Comparison of ENCODE assay signal across 8 cellular contexts in genomic region chr2:28389399-28390240, GRCh38. TPM values are rescaled to one million over a fixed set of nuclear protein-coding genes. Genes with fewer than 3 reads are reported as not detected.
A peak's percentile ranks its signal among the peaks of the same experiment; 100 is the strongest.
DNase-seq lines count a peak whose midpoint lies in the region; ATAC-seq, FAIRE-seq and TF ChIP-seq lines count a peak whose summit lies in the region.

No MANE protein-coding gene starts in this region.

- H3K36me3 ChIP-seq in ACC112 (ENCODE audit: insufficient read depth, low read length), result no peaks in the 10 kb centered on the region; the same call in 1 of the 2 replicates
- H3K36me3 ChIP-seq in IMR-90 (ENCODE audit: control insufficient read depth, insufficient read depth, low read length), result peaks cover 4% of the 10 kb centered on the region; the same call in 1 of the 2 replicates
- peaks cover 1% of the 10 kb centered on the region for H3K36me3 ChIP-seq in mucosa of stomach (ENCODE audit: control insufficient read depth, insufficient read depth, low read length)

- H3K14ac ChIP-seq in IMR-90 (replicated peaks; ENCODE audit: low read depth, low read length), result peak overlapping the region; percentile 89

- peak overlapping the region; percentile 81 for H3K4me3 ChIP-seq in ACC112 (ENCODE audit: low read depth, low read length)
- H3K4me3 ChIP-seq in IMR-90 (ENCODE audit: insufficient read depth, low read depth, low read length), result peak overlapping the region; percentile 91
- no peak overlapping the region for H3K4me3 ChIP-seq in mucosa of stomach (ENCODE audit: low read length)

- H3K27me3 ChIP-seq in ACC112 (ENCODE audit: insufficient read depth, low read length) (no peaks in the 10 kb centered on the region), IMR-90 (ENCODE audit: control insufficient read depth, insufficient read depth, low read length) (no peaks in the 10 kb centered on the region), mucosa of stomach (ENCODE audit: control insufficient read depth, insufficient read depth, low read length) (no peaks in the 10 kb centered on the region)

- peaks cover 6% of the 10 kb centered on the region; the same call in 1 of the 2 replicates for H4K20me1 ChIP-seq in IMR-90 (ENCODE audit: insufficient read depth, low read length)

- intact Hi-C loops in IMR-90 (cut with micrococcal nuclease), result loop anchor here (1.0 to 10.0 kb wide), 6 partner anchors 51 to 434 kb away; no protein-coding TSS in a partner anchor

- peak overlapping the region; percentile 95 for H3K4ac ChIP-seq in IMR-90 (ENCODE audit: low read depth, low read length)

- peak overlapping the region; percentile 94 for H2AK9ac ChIP-seq in IMR-90 (replicated peaks; ENCODE audit: low read depth, low read length, poor library complexity)

- DNase-seq in IMR-90 (no peak), NCI-H187 (lab: John Stamatoyannopoulos, UW) (no peak), GM12892 (ENCODE audit: insufficient read length) (no peak), ureter (ENCODE audit: low spot score) (no peak)

- H4K5ac ChIP-seq in IMR-90 (ENCODE audit: low read depth, low read length), result peak overlapping the region; percentile 69

- peak overlapping the region; percentile 73 for H2BK5ac ChIP-seq in IMR-90 (ENCODE audit: low read depth, low read length, poor library complexity, severe bottlenecking)

- peaks cover 18% of the 10 kb centered on the region for H3K79me2 ChIP-seq in ACC112 (ENCODE audit: control insufficient read depth, insufficient read depth, low read length, unreplicated experiment)

- no peak for ATAC-seq in IMR-90 (ENCODE audit: low read depth)
- ATAC-seq in HG02678 (IDR thresholded peaks at IDR 0.05; ENCODE audit: unreplicated experiment), result no peak

- POLR2A ChIA-PET in IMR-90 (lab: Charles Lee; ENCODE audit: unreplicated experiment), result interaction anchor here (0.5 to 0.6 kb wide), 2 partner anchors 143 to 491 kb away, joined by 3 read pairs; no protein-coding TSS in a partner anchor

- peak overlapping the region; percentile 82 for H2AK5ac ChIP-seq in IMR-90 (ENCODE audit: low read depth, low read length)

- peak overlapping the region; percentile 78 for H3K4me2 ChIP-seq in IMR-90 (ENCODE audit: low read depth, low read length)

- dilution Hi-C loops in IMR-90 (cut with HindIII; ENCODE audit: low sequenced_read_pairs, unreplicated experiment), result no loop called here

- H3K23ac ChIP-seq in IMR-90 (ENCODE audit: low read depth, low read length), result peak overlapping the region; percentile 91

- 3% methylated on average over 12 of the region's 17 CpGs; no CpG with 5 or more reads in 1 of the 2 experiments for WGBS in IMR-90 (ENCODE audit: extremely low coverage in 2 of 2, insufficient read length in 1 of 2), 2 experiments

- peak overlapping the region; percentile 85 for H2BK15ac ChIP-seq in IMR-90 (ENCODE audit: low read depth, low read length)

- H2AFZ ChIP-seq in ACC112 (ENCODE audit: low read length, unreplicated experiment), result no peak overlapping the region
- H2AFZ ChIP-seq in IMR-90 (replicated peaks; ENCODE audit: low read length, poor library complexity), result peak overlapping the region; percentile 83

- peaks cover 0 to 12% of the 10 kb centered on the region in 2 experiments; a peak in 1 of 4 replicates for H3K79me1 ChIP-seq in IMR-90 (ENCODE audit: low read depth in 1 of 2, low read length in 2 of 2)

- TF ChIP-seq RAD21 in IMR-90 (IDR thresholded peaks at IDR 0.05; ENCODE audit: low read length), result no peak; the same call in 1 of the 2 replicates

- peak overlapping the region; percentile 78 for H2BK120ac ChIP-seq in IMR-90 (ENCODE audit: low read depth, low read length)

- H3K9ac ChIP-seq in IMR-90 (ENCODE audit: low read depth, low read length) (peak overlapping the region; percentile 68), mucosa of stomach (ENCODE audit: low read length) (peak overlapping the region; percentile 98)

- in situ Hi-C loops in IMR-90 (cut with MboI; ENCODE audit: low sequenced_read_pairs), result loop anchor here (10.0 kb wide), 1 partner anchor 425 kb away; no protein-coding TSS in a partner anchor

- TF ChIP-seq CTCF in IMR-90 (conservative IDR thresholded peaks at IDR 0.05; ENCODE audit: low read depth, low read length), result no peak

- TF ChIP-seq POLR2A in IMR-90 (IDR thresholded peaks at IDR 0.05; ENCODE audit: low read depth, low read length) (no peak), GM12892 (IDR thresholded peaks at IDR 0.05; ENCODE audit: low read depth, low read length) (no peak)

- peak overlapping the region; percentile 88 for H4K91ac ChIP-seq in IMR-90 (ENCODE audit: insufficient read depth, low read depth, low read length)

- peak overlapping the region; percentile 67 for H3K56ac ChIP-seq in IMR-90 (ENCODE audit: extremely low read depth, insufficient read depth, low read length)

- H2BK20ac ChIP-seq in IMR-90 (ENCODE audit: low read depth, low read length), result peak overlapping the region; percentile 78

- H3K18ac ChIP-seq in IMR-90 (ENCODE audit: low read depth, low read length), result peak overlapping the region; percentile 59

- no peak for FAIRE-seq in GM12892 (lab: Jason Lieb, UNC)

- H4K8ac ChIP-seq in IMR-90 (ENCODE audit: low read depth in 2 of 2, low read length in 2 of 2), result peak overlapping the region; percentile 88 to 89

- H3K4me1 ChIP-seq in ACC112 (ENCODE audit: control insufficient read depth, insufficient read depth, low read length, unreplicated experiment), result peaks cover 34% of the 10 kb centered on the region
- peaks cover 15% of the 10 kb centered on the region for H3K4me1 ChIP-seq in IMR-90 (ENCODE audit: control insufficient read depth, insufficient read depth, low read length)
- peaks cover 28% of the 10 kb centered on the region for H3K4me1 ChIP-seq in mucosa of stomach (ENCODE audit: control insufficient read depth, insufficient read depth, low read length)

- no TSS peak for BruUV-seq in IMR-90 (replicated peaks; lab: Mats Ljungman, UMichigan)

- H3K9me1 ChIP-seq in IMR-90 (ENCODE audit: insufficient read depth, low read length), result peaks cover 19% of the 10 kb centered on the region

- H3K9me3 ChIP-seq in IMR-90 (ENCODE audit: control insufficient read depth, insufficient read depth, low read length) (no peaks in the 10 kb centered on the region), mucosa of stomach (ENCODE audit: control insufficient read depth, low read length) (no peaks in the 10 kb centered on the region)

- H3K27ac ChIP-seq in ACC112 (ENCODE audit: low read depth, low read length), result peak overlapping the region; percentile 96
- H3K27ac ChIP-seq in IMR-90 (ENCODE audit: insufficient read depth, low read length), result peak overlapping the region; percentile 77
- H3K27ac ChIP-seq in cingulate gyrus (ENCODE audit: low read depth, low read length), result peak overlapping the region; percentile 92

- CTCF ChIA-PET in IMR-90 (lab: Yijun Ruan, JAX), result no interaction called here

TF ChIP-seq in IMR-90, 13 proteins besides CTCF, POLR2A, EP300 and RAD21:
- TF ChIP-seq CEBPB (IDR thresholded peaks at IDR 0.05; ENCODE audit: low read depth, low read length) (no peak), MAFK (IDR thresholded peaks at IDR 0.05; ENCODE audit: low read depth, low read length) (no peak), BHLHE40 (IDR thresholded peaks at IDR 0.05; ENCODE audit: low read depth, low read length) (no peak), NFE2L2 (IDR thresholded peaks at IDR 0.05; ENCODE audit: low read depth, low read length) (no peak), SMC3 (IDR thresholded peaks at IDR 0.05; ENCODE audit: low read depth, low read length) (no peak), MXI1 (IDR thresholded peaks at IDR 0.05; ENCODE audit: borderline replicate concordance, low read depth, low read length) (no peak), FOS (IDR thresholded peaks at IDR 0.05; ENCODE audit: low read depth, low read length) (no peak), CHD1 (IDR thresholded peaks at IDR 0.05; ENCODE audit: low read depth, low read length) (no peak), MAZ (IDR thresholded peaks at IDR 0.05; ENCODE audit: borderline replicate concordance, low read depth, low read length) (no peak), RCOR1 (IDR thresholded peaks at IDR 0.05; ENCODE audit: insufficient replicate concordance, low read length) (no peak), USF2 (IDR thresholded peaks at IDR 0.05; ENCODE audit: low read depth, low read length) (no peak), RFX5 (IDR thresholded peaks at IDR 0.05; ENCODE audit: low read depth, low read length) (no peak), ELK1 (IDR thresholded peaks at IDR 0.05; ENCODE audit: borderline replicate concordance, low read depth, low read length) (no peak)
TF ChIP-seq in IMR-90: peak in this region for 0.

RNA-seq across cellular contexts. Expression of gene FOSL2, which starts 3.0 kb away (rescaled TPM):
- total RNA-seq in IMR-90 (2012; rRNA removed), result 31.4 and 32.2 TPM in 2 replicates
- 46.3 and 51.1 TPM in 2 replicates for polyA plus RNA-seq in IMR-90 (2012; rRNA removed)
- 52.1 and 52.3 TPM in 2 replicates for polyA plus RNA-seq in IMR-90 (2012; cell fraction: cytosol; rRNA removed)
- 91.1 and 119 TPM in 2 replicates for polyA plus RNA-seq in IMR-90 (2012; cell fraction: nucleus; rRNA removed; ENCODE audit: low replicate concordance)
- polyA plus RNA-seq in GM12892 (2012; ENCODE audit: missing spikeins), result 0.68 TPM
- 259 TPM for total RNA-seq in ureter
